2 cellular contexts compared by ENCODE assay signal in the genomic region with DNA sequence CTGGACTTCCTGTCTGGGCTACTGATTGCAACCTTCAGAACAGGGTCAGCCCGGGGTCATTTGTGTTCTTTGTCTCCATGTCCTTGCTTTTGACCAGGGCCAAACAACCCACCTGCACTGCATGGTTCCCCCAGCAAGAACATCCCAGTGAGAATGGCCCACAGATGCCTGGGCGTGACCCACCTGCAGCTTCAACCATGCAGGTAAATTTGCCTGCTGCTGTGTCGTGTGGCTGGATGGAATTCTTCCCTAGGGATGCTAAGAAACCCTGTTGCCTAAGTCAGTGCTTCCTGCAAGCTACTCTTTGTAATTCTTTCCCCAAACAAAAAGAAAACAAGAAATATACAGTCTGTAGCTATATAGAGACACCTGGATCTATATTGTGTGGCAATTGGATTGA.
TF ChIP-seq lines count a peak whose summit lies in the region.

No MANE protein-coding gene starts in this region.

TF ChIP-seq in HepG2, 621 proteins besides CTCF, POLR2A, EP300 and RAD21 (continues in another document):
- TF ChIP-seq, protein P1, sequence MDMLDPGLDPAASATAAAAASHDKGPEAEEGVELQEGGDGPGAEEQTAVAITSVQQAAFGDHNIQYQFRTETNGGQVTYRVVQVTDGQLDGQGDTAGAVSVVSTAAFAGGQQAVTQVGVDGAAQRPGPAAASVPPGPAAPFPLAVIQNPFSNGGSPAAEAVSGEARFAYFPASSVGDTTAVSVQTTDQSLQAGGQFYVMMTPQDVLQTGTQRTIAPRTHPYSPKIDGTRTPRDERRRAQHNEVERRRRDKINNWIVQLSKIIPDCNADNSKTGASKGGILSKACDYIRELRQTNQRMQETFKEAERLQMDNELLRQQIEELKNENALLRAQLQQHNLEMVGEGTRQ (IDR thresholded peaks at IDR 0.05; ENCODE audit: low read depth, low read length), result no peak
- TF ChIP-seq, protein P1 (CRISPR knock-in tag; IDR thresholded peaks at IDR 0.05; ENCODE audit: borderline replicate concordance), result no peak
- 0 out of 2 replicates have a peak, but pooled peaks have one; percentile 7 for TF ChIP-seq SPEN (CRISPR knock-in tag; IDR thresholded peaks at IDR 0.05; ENCODE audit: low read depth)
- no peak for TF ChIP-seq KAT2B (IDR thresholded peaks at IDR 0.05; ENCODE audit: borderline replicate concordance, low read depth, low read length)
- 0 out of 2 replicates have a peak, but pooled peaks have one; percentile 20 for TF ChIP-seq TBX2 (CRISPR knock-in tag; IDR thresholded peaks at IDR 0.05; ENCODE audit: borderline replicate concordance)
- no peak for TF ChIP-seq SIX4 (CRISPR knock-in tag; IDR thresholded peaks at IDR 0.05)
- 0 out of 2 replicates have a peak, but pooled peaks have one; percentile 30 for TF ChIP-seq ZNF605 (CRISPR knock-in tag; IDR thresholded peaks at IDR 0.05)
- TF ChIP-seq ATAD3A (CRISPR knock-in tag; IDR thresholded peaks at IDR 0.05), result no peak
- TF ChIP-seq ZNF10 (CRISPR knock-in tag; IDR thresholded peaks at IDR 0.05; ENCODE audit: borderline replicate concordance, low read depth), result no peak
- TF ChIP-seq, protein P2, sequence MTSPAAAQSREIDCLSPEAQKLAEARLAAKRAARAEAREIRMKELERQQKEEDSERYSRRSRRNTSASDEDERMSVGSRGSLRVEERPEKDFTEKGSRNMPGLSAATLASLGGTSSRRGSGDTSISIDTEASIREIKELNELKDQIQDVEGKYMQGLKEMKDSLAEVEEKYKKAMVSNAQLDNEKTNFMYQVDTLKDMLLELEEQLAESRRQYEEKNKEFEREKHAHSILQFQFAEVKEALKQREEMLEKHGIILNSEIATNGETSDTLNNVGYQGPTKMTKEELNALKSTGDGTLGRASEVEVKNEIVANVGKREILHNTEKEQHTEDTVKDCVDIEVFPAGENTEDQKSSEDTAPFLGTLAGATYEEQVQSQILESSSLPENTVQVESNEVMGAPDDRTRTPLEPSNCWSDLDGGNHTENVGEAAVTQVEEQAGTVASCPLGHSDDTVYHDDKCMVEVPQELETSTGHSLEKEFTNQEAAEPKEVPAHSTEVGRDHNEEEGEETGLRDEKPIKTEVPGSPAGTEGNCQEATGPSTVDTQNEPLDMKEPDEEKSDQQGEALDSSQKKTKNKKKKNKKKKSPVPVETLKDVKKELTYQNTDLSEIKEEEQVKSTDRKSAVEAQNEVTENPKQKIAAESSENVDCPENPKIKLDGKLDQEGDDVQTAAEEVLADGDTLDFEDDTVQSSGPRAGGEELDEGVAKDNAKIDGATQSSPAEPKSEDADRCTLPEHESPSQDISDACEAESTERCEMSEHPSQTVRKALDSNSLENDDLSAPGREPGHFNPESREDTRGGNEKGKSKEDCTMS (CRISPR knock-in tag; conservative IDR thresholded peaks at IDR 0.05), result no peak
- no peak for TF ChIP-seq ZNF180 (CRISPR knock-in tag; IDR thresholded peaks at IDR 0.05; ENCODE audit: borderline replicate concordance, low read depth)
- no peak for TF ChIP-seq NR3C1 (CRISPR knock-in tag; IDR thresholded peaks at IDR 0.05)
- no peak for TF ChIP-seq CHD2 (IDR thresholded peaks at IDR 0.05; ENCODE audit: low read depth, low read length)

TF ChIP-seq in WTC11, 78 proteins besides CTCF, POLR2A, EP300 and RAD21:
- TF ChIP-seq, protein P3, sequence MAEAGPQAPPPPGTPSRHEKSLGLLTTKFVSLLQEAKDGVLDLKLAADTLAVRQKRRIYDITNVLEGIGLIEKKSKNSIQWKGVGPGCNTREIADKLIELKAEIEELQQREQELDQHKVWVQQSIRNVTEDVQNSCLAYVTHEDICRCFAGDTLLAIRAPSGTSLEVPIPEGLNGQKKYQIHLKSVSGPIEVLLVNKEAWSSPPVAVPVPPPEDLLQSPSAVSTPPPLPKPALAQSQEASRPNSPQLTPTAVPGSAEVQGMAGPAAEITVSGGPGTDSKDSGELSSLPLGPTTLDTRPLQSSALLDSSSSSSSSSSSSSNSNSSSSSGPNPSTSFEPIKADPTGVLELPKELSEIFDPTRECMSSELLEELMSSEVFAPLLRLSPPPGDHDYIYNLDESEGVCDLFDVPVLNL (CRISPR knock-in tag; IDR thresholded peaks at IDR 0.05; ENCODE audit: borderline replicate concordance, low read depth), result no peak
- TF ChIP-seq, protein P4, sequence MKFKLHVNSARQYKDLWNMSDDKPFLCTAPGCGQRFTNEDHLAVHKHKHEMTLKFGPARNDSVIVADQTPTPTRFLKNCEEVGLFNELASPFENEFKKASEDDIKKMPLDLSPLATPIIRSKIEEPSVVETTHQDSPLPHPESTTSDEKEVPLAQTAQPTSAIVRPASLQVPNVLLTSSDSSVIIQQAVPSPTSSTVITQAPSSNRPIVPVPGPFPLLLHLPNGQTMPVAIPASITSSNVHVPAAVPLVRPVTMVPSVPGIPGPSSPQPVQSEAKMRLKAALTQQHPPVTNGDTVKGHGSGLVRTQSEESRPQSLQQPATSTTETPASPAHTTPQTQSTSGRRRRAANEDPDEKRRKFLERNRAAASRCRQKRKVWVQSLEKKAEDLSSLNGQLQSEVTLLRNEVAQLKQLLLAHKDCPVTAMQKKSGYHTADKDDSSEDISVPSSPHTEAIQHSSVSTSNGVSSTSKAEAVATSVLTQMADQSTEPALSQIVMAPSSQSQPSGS (CRISPR knock-in tag; IDR thresholded peaks at IDR 0.05; ENCODE audit: borderline replicate concordance, low read depth), result no peak
- TF ChIP-seq EMX1 (CRISPR knock-in tag; IDR thresholded peaks at IDR 0.05), result no peak
- TF ChIP-seq, protein P5, sequence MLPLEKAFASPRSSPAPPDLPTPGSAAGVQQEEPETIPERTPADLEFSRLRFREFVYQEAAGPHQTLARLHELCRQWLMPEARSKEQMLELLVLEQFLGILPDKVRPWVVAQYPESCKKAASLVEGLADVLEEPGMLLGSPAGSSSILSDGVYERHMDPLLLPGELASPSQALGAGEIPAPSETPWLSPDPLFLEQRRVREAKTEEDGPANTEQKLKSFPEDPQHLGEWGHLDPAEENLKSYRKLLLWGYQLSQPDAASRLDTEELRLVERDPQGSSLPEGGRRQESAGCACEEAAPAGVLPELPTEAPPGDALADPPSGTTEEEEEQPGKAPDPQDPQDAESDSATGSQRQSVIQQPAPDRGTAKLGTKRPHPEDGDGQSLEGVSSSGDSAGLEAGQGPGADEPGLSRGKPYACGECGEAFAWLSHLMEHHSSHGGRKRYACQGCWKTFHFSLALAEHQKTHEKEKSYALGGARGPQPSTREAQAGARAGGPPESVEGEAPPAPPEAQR (CRISPR knock-in tag; IDR thresholded peaks at IDR 0.05), result no peak
- TF ChIP-seq ESRRA (CRISPR knock-in tag; IDR thresholded peaks at IDR 0.05; ENCODE audit: borderline replicate concordance), result no peak
- TF ChIP-seq, protein P6, sequence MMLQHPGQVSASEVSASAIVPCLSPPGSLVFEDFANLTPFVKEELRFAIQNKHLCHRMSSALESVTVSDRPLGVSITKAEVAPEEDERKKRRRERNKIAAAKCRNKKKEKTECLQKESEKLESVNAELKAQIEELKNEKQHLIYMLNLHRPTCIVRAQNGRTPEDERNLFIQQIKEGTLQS (CRISPR knock-in tag; conservative IDR thresholded peaks at IDR 0.05), result no peak
- TF ChIP-seq ZNF317 (CRISPR knock-in tag; IDR thresholded peaks at IDR 0.05; ENCODE audit: borderline replicate concordance, low read depth), result no peak
